In the genomic region with DNA sequence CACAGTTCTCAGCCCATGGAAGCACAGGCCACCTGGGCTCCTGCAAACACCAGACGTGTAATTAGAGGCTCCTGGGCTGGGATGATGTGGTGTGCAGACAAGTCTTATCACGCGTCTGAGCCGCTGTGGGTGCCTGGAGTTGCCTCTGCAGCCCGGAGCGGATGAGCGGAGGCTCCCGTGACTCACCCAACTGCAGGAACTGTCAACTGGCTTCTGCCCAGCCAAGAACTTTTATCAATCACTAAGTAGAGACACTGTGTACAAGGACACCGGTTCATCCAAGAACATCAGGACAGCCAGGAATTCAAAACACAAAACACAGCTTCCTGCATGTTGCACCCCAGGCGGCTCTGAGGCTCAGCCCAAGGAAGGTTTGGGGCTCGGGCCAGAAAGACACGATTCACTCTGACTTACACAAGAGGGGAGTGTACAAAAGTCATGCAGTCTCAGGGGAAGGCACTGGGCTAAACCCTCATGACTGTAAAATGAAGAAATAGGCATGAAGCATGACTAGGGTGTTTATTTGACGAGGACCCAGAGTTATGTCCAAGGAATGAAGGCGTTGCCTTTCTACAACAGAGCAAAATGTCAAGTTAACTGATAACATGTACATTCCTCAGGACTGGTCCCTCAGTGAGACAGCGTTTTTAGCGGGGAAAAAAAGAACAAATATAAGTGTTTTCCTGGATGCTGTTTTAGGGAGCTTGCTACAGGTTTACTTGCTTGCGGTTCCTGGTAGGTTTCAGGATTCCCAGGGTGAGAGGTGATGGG, we compare ENCODE assay signal across 1 cellular context.
TF ChIP-seq lines count a peak whose summit lies in the region.

No MANE protein-coding gene starts in this region.

TF ChIP-seq in K562, 482 proteins besides CTCF, POLR2A, EP300 and RAD21 (continued from another document and continues in another):
- TF ChIP-seq MYC (IDR thresholded peaks at IDR 0.05; ENCODE audit: low read depth, low read length) = peak; percentile 64; the same call in 1 of the 2 replicates
- TF ChIP-seq MYC (CRISPR knock-in tag; IDR thresholded peaks at IDR 0.05; ENCODE audit: borderline replicate concordance, low read depth) = no peak
- TF ChIP-seq MAFK (IDR thresholded peaks at IDR 0.05; ENCODE audit: low read length) = peak; percentile 39
- TF ChIP-seq, protein P1, sequence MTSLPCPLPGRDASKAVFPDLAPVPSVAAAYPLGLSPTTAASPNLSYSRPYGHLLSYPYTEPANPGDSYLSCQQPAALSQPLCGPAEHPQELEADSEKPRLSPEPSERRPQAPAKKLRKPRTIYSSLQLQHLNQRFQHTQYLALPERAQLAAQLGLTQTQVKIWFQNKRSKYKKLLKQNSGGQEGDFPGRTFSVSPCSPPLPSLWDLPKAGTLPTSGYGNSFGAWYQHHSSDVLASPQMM (CRISPR knock-in tag; IDR thresholded peaks at IDR 0.05) = no peak
- peak; percentile 86; the same call in 1 of the 2 replicates for TF ChIP-seq ZNF589 (CRISPR knock-in tag; IDR thresholded peaks at IDR 0.05; ENCODE audit: low read depth)
- TF ChIP-seq SIRT6 (IDR thresholded peaks at IDR 0.05; ENCODE audit: low read depth, low read length) = no peak
- peak; percentile 61 to 68 for TF ChIP-seq FOXK2 (conservative IDR thresholded peaks at IDR 0.05 in 1 of 2, IDR thresholded peaks at IDR 0.05 in 1 of 2; ENCODE audit: low read depth in 2 of 2)
- peak; percentile 94 for TF ChIP-seq NCOR1 (IDR thresholded peaks at IDR 0.05)
- peak; percentile 84 for TF ChIP-seq KLF16 (IDR thresholded peaks at IDR 0.05)
- no peak for TF ChIP-seq ETS2 (tag; IDR thresholded peaks at IDR 0.05; ENCODE audit: borderline replicate concordance, poor library complexity, severe bottlenecking)
- TF ChIP-seq CHD1 (IDR thresholded peaks at IDR 0.05; ENCODE audit: low read length) = no peak
- TF ChIP-seq CHD2 (IDR thresholded peaks at IDR 0.05; ENCODE audit: low read depth, low read length) = 0 out of 2 replicates have a peak, but pooled peaks have one; percentile 24
- TF ChIP-seq JUNB (CRISPR knock-in tag; conservative IDR thresholded peaks at IDR 0.05) = 0 out of 2 replicates have a peak, but pooled peaks have one; percentile 31
- TF ChIP-seq ZNF668 (CRISPR knock-in tag; IDR thresholded peaks at IDR 0.05) = no peak; the same call in 1 of the 2 replicates
- peak; percentile 93 for TF ChIP-seq SMARCE1 (IDR thresholded peaks at IDR 0.05)
- no peak for TF ChIP-seq ZNF324 (CRISPR knock-in tag; IDR thresholded peaks at IDR 0.05)
- no peak for TF ChIP-seq IRF2 (CRISPR knock-in tag; IDR thresholded peaks at IDR 0.05)
- TF ChIP-seq HDAC8 (tag; IDR thresholded peaks at IDR 0.05) = no peak
- no peak for TF ChIP-seq SIX5 (IDR thresholded peaks at IDR 0.05; ENCODE audit: borderline replicate concordance in 1 of 2, insufficient read depth in 1 of 2, low read depth in 1 of 2, low read length in 2 of 2)
- TF ChIP-seq, protein P2, sequence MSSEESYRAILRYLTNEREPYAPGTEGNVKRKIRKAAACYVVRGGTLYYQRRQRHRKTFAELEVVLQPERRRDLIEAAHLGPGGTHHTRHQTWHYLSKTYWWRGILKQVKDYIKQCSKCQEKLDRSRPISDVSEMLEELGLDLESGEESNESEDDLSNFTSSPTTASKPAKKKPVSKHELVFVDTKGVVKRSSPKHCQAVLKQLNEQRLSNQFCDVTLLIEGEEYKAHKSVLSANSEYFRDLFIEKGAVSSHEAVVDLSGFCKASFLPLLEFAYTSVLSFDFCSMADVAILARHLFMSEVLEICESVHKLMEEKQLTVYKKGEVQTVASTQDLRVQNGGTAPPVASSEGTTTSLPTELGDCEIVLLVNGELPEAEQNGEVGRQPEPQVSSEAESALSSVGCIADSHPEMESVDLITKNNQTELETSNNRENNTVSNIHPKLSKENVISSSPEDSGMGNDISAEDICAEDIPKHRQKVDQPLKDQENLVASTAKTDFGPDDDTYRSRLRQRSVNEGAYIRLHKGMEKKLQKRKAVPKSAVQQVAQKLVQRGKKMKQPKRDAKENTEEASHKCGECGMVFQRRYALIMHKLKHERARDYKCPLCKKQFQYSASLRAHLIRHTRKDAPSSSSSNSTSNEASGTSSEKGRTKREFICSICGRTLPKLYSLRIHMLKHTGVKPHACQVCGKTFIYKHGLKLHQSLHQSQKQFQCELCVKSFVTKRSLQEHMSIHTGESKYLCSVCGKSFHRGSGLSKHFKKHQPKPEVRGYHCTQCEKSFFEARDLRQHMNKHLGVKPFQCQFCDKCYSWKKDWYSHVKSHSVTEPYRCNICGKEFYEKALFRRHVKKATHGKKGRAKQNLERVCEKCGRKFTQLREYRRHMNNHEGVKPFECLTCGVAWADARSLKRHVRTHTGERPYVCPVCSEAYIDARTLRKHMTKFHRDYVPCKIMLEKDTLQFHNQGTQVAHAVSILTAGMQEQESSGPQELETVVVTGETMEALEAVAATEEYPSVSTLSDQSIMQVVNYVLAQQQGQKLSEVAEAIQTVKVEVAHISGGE (CRISPR knock-in tag; IDR thresholded peaks at IDR 0.05) = peak in 2 of 3 experiments; percentile 54 to 88; a peak in 3 of 6 replicates
- TF ChIP-seq ZKSCAN8 (CRISPR knock-in tag; IDR thresholded peaks at IDR 0.05) = peak; percentile 80
- no peak for TF ChIP-seq NCOA4 (IDR thresholded peaks at IDR 0.05; ENCODE audit: partially characterized antibody)
- TF ChIP-seq HDGF (IDR thresholded peaks at IDR 0.05) = no peak
- TF ChIP-seq ZNF165 (CRISPR knock-in tag; IDR thresholded peaks at IDR 0.05; ENCODE audit: borderline replicate concordance) = no peak
- TF ChIP-seq, protein P3, sequence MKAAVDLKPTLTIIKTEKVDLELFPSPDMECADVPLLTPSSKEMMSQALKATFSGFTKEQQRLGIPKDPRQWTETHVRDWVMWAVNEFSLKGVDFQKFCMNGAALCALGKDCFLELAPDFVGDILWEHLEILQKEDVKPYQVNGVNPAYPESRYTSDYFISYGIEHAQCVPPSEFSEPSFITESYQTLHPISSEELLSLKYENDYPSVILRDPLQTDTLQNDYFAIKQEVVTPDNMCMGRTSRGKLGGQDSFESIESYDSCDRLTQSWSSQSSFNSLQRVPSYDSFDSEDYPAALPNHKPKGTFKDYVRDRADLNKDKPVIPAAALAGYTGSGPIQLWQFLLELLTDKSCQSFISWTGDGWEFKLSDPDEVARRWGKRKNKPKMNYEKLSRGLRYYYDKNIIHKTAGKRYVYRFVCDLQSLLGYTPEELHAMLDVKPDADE (conservative IDR thresholded peaks at IDR 0.05; ENCODE audit: control insufficient read depth, low read depth, low read length) = peak; percentile 93
- peak; percentile 58 for TF ChIP-seq RBBP5 (IDR thresholded peaks at IDR 0.05; ENCODE audit: borderline replicate concordance, insufficient read depth, low read length, poor library complexity, severe bottlenecking)
- no peak for TF ChIP-seq ZNF445 (CRISPR knock-in tag; IDR thresholded peaks at IDR 0.05; ENCODE audit: low read depth)
- TF ChIP-seq ZNF133 (CRISPR knock-in tag; IDR thresholded peaks at IDR 0.05) = no peak
- TF ChIP-seq CCNT2 (IDR thresholded peaks at IDR 0.05; ENCODE audit: borderline replicate concordance, extremely low read depth, insufficient read length, low read depth, low read length) = peak; percentile 65
- TF ChIP-seq, protein P4, sequence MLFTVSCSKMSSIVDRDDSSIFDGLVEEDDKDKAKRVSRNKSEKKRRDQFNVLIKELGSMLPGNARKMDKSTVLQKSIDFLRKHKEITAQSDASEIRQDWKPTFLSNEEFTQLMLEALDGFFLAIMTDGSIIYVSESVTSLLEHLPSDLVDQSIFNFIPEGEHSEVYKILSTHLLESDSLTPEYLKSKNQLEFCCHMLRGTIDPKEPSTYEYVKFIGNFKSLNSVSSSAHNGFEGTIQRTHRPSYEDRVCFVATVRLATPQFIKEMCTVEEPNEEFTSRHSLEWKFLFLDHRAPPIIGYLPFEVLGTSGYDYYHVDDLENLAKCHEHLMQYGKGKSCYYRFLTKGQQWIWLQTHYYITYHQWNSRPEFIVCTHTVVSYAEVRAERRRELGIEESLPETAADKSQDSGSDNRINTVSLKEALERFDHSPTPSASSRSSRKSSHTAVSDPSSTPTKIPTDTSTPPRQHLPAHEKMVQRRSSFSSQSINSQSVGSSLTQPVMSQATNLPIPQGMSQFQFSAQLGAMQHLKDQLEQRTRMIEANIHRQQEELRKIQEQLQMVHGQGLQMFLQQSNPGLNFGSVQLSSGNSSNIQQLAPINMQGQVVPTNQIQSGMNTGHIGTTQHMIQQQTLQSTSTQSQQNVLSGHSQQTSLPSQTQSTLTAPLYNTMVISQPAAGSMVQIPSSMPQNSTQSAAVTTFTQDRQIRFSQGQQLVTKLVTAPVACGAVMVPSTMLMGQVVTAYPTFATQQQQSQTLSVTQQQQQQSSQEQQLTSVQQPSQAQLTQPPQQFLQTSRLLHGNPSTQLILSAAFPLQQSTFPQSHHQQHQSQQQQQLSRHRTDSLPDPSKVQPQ (CRISPR knock-in tag; IDR thresholded peaks at IDR 0.05; ENCODE audit: borderline replicate concordance) = no peak
- TF ChIP-seq, protein P5, sequence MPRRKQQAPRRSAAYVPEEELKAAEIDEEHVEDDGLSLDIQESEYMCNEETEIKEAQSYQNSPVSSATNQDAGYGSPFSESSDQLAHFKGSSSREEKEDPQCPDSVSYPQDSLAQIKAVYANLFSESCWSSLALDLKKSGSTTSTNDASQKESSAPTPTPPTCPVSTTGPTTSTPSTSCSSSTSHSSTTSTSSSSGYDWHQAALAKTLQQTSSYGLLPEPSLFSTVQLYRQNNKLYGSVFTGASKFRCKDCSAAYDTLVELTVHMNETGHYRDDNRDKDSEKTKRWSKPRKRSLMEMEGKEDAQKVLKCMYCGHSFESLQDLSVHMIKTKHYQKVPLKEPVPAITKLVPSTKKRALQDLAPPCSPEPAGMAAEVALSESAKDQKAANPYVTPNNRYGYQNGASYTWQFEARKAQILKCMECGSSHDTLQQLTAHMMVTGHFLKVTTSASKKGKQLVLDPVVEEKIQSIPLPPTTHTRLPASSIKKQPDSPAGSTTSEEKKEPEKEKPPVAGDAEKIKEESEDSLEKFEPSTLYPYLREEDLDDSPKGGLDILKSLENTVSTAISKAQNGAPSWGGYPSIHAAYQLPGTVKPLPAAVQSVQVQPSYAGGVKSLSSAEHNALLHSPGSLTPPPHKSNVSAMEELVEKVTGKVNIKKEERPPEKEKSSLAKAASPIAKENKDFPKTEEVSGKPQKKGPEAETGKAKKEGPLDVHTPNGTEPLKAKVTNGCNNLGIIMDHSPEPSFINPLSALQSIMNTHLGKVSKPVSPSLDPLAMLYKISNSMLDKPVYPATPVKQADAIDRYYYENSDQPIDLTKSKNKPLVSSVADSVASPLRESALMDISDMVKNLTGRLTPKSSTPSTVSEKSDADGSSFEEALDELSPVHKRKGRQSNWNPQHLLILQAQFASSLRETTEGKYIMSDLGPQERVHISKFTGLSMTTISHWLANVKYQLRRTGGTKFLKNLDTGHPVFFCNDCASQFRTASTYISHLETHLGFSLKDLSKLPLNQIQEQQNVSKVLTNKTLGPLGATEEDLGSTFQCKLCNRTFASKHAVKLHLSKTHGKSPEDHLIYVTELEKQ (CRISPR knock-in tag; IDR thresholded peaks at IDR 0.05) = no peak
- TF ChIP-seq SMAD4 (CRISPR knock-in tag; conservative IDR thresholded peaks at IDR 0.05) = peak; percentile 98
